In genomic region chr14:54446201-54446693, GRCh38 we compare ENCODE assay signal across 10 cellular contexts. TPM values are rescaled to one million over a fixed set of nuclear protein-coding genes. Genes with fewer than 3 reads are reported as not detected.
DNase-seq lines count a peak whose midpoint lies in the region; TF ChIP-seq lines count a peak whose summit lies in the region.
"Had no signal": no experiment of that assay in that cellular context is flagged by ENCODE, and none has a peak within 500 bp of the region (broad histone marks: within the 10 kb centered on the region; RNA-seq: fewer than 3 reads in every experiment).

No MANE protein-coding gene starts in this region.

- no peaks in the 10 kb centered on the region for H3K9me3 Mint-ChIP-seq in activated CD4-positive, alpha-beta memory T cell treated with anti-CD3 and anti-CD28 coated beads, Interleukin-2, amount 10 ng/mL, durations not matched to agents 7 days and 5 days

- no peaks in the 10 kb centered on the region for H3K36me3 ChIP-seq in PC-9 (ENCODE audit: low read depth)
- no peaks in the 10 kb centered on the region for H3K36me3 ChIP-seq in thyroid gland

- no TSS peak for BruUV-seq in PC-9 (replicated peaks; lab: Mats Ljungman, UMichigan)

- H2AFZ ChIP-seq in PC-9: no peak overlapping the region

- 10 to 15% methylated on average over 5 of the region's 5 CpGs for WGBS in thyroid gland, 2 donors

- H3K4me3 ChIP-seq in PC-9: no peak overlapping the region
- peak overlapping the region; percentile 10 for H3K4me3 ChIP-seq in fibroblast of pulmonary artery (replicated peaks; ENCODE audit: low read depth, low read length)
- H3K4me3 ChIP-seq in thyroid gland (replicated peaks in 1 of 3): no peak overlapping the region
- H3K4me3 ChIP-seq: GM12878 had no signal

- H3K4me1 ChIP-seq in PC-9 (replicated peaks; ENCODE audit: insufficient read depth) (peaks cover 29% of the 10 kb centered on the region), thyroid gland (peaks cover 8 to 21% of the 10 kb centered on the region in 2 donors)

- CTCF ChIA-PET in PC-9 (lab: Charles Lee): no interaction called here
- CTCF ChIA-PET in activated CD4-positive, alpha-beta memory T cell treated with anti-CD3 and anti-CD28 coated beads, Interleukin-2, amount 10 ng/mL, durations not matched to agents 7 days and 5 days (lab: Charles Lee): interaction anchor here (1.1 kb wide), 1 partner anchor 42 kb away, joined by 3 read pairs; no protein-coding TSS in a partner anchor

- no peak overlapping the region for H3K4me3 Mint-ChIP-seq in activated CD4-positive, alpha-beta memory T cell treated with anti-CD3 and anti-CD28 coated beads, Interleukin-2, amount 10 ng/mL, durations not matched to agents 7 days and 5 days

- H3K27ac ChIP-seq in PC-9 (0 out of 2 replicates have a peak overlapping the region, but pooled peaks have one; percentile 76), thyroid gland (peak overlapping the region in 1 of 3 donors; percentile 28)

- no peaks in the 10 kb centered on the region for H3K36me3 Mint-ChIP-seq in activated CD4-positive, alpha-beta memory T cell treated with anti-CD3 and anti-CD28 coated beads, Interleukin-2, amount 10 ng/mL, durations not matched to agents 7 days and 5 days (ENCODE audit: low read depth)

- H3K9me3 ChIP-seq in PC-9 (ENCODE audit: insufficient read depth, low read depth): no peaks in the 10 kb centered on the region
- H3K9me3 ChIP-seq in thyroid gland: no peaks in the 10 kb centered on the region

- H3K27ac Mint-ChIP-seq in activated CD4-positive, alpha-beta memory T cell treated with anti-CD3 and anti-CD28 coated beads, Interleukin-2, amount 10 ng/mL, durations not matched to agents 7 days and 5 days: no peak overlapping the region

- H3K27me3 Mint-ChIP-seq in activated CD4-positive, alpha-beta memory T cell treated with anti-CD3 and anti-CD28 coated beads, Interleukin-2, amount 10 ng/mL, durations not matched to agents 7 days and 5 days: peaks cover 10% of the 10 kb centered on the region

- POLR2A ChIA-PET in PC-9 (lab: Charles Lee; ENCODE audit: unreplicated experiment): no interaction called here
- POLR2A ChIA-PET in activated CD4-positive, alpha-beta memory T cell treated with anti-CD3 and anti-CD28 coated beads, Interleukin-2, amount 10 ng/mL, durations not matched to agents 7 days and 5 days (lab: Charles Lee): no interaction called here

- H3K79me2 ChIP-seq in PC-9 (ENCODE audit: low read depth): no peaks in the 10 kb centered on the region

- TF ChIP-seq CTCF in PC-9 (conservative IDR thresholded peaks at IDR 0.05) (no peak), fibroblast of pulmonary artery (IDR thresholded peaks at IDR 0.05; ENCODE audit: low read length, missing control alignments) (no peak), thyroid gland (IDR thresholded peaks at IDR 0.05) (no peak)

- no peaks in the 10 kb centered on the region for H4K20me1 ChIP-seq in PC-9 (ENCODE audit: insufficient read depth)

- no peaks in the 10 kb centered on the region for H3K9me2 ChIP-seq in PC-9 (ENCODE audit: insufficient read depth)

- DNase-seq in NCI-H187 (lab: John Stamatoyannopoulos, UW): peak; percentile 32 to 42
- no peak for DNase-seq in NCI-H187 treated with DMSO at 0.1 percent for 48 hours (lab: John Stamatoyannopoulos, UW)
- DNase-seq in PC-9: no peak
- DNase-seq in fibroblast of pulmonary artery (ENCODE audit: low read depth): peak; percentile 94
- peak; percentile 90 to 93 for DNase-seq in thyroid gland
- no peak for DNase-seq in activated CD4-positive, alpha-beta memory T cell treated with anti-CD3 and anti-CD28 coated beads, Interleukin-2, amount 10 ng/mL, durations not matched to agents 7 days and 5 days
- no peak for DNase-seq in NCI-H526 treated with DMSO at 0.1 percent for 48 hours (lab: John Stamatoyannopoulos, UW)
- no peak for DNase-seq in activated gamma-delta T cell treated with Interleukin-2 at 50 U/mL for 16 hours
- DNase-seq: stimulated activated CD4-positive, alpha-beta T cell treated with anti-CD3 and anti-CD28 coated beads, Interleukin-4, amount 100 ng/mL, for 1 hour had no signal

- no peak for TF ChIP-seq POLR2A in thyroid gland (IDR thresholded peaks at IDR 0.05)

- peaks cover 13% of the 10 kb centered on the region for H3K4me1 Mint-ChIP-seq in activated CD4-positive, alpha-beta memory T cell treated with anti-CD3 and anti-CD28 coated beads, Interleukin-2, amount 10 ng/mL, durations not matched to agents 7 days and 5 days

- intact Hi-C loops in PC-9 (cut with micrococcal nuclease; ENCODE audit: unreplicated experiment) (loop anchor here (10.0 kb wide), 1 partner anchor 329 kb away; no protein-coding TSS in a partner anchor), thyroid gland (cut with DNase I) (no loop called here)

- peak overlapping the region; percentile 63; the same call in 1 of the 2 replicates for H3K4me2 ChIP-seq in PC-9

- H3F3A ChIP-seq in PC-9 (ENCODE audit: insufficient read depth, low read depth): peaks cover 16% of the 10 kb centered on the region; the same call in 1 of the 2 replicates

- no peaks in the 10 kb centered on the region for H3K27me3 ChIP-seq in PC-9 (ENCODE audit: insufficient read depth, low read depth)
- H3K27me3 ChIP-seq in thyroid gland: no peaks in the 10 kb centered on the region

RNA-seq across cellular contexts. Expression of gene CNIH1, which starts 5.1 kb away (rescaled TPM):
- total RNA-seq in PC-9 (2021): 70.6 and 114 TPM in 2 replicates
- 100 to 1,000 TPM in 3 of 4 donors, 10 to 100 TPM in 1; 52.0 to 167 (median 108) TPM for total RNA-seq in thyroid gland
- total RNA-seq in activated CD4-positive, alpha-beta memory T cell treated with anti-CD3 and anti-CD28 coated beads, Interleukin-2, amount 10 ng/mL, durations not matched to agents 7 days and 5 days: 10 to 100 TPM; 66.2 to 69.2 TPM

RNA-seq across cellular contexts. Expression of gene GMFB, which starts 42.5 kb away (rescaled TPM):
- total RNA-seq in PC-9 (2021) (32.2 and 35.5 TPM in 2 replicates), thyroid gland (10 to 100 TPM; 43.9 to 73.1 (median 57.4) TPM)
- 10 to 100 TPM; 35.1 to 37.1 TPM for total RNA-seq in activated CD4-positive, alpha-beta memory T cell treated with anti-CD3 and anti-CD28 coated beads, Interleukin-2, amount 10 ng/mL, durations not matched to agents 7 days and 5 days

RNA-seq across cellular contexts. Expression of gene CDKN3, which starts 49.4 kb away (rescaled TPM):
- total RNA-seq in PC-9 (2021) (61.1 and 105 TPM in 2 replicates), thyroid gland (1 to 10 TPM in 3 of 4 donors, under 1 TPM in 1; 0.78 to 8.2 (median 4.9) TPM)
- 10 to 100 TPM; 76.3 to 79.6 TPM for total RNA-seq in activated CD4-positive, alpha-beta memory T cell treated with anti-CD3 and anti-CD28 coated beads, Interleukin-2, amount 10 ng/mL, durations not matched to agents 7 days and 5 days

Comparison
In these comparisons a context has a peak if more than half of its experiments do, and no peak if none do; other contexts are left out.
1. DNase-seq: peak in NCI-H187 (2 of 2), fibroblast of pulmonary artery (single experiment) and thyroid gland (2 of 2); none in NCI-H187 treated with DMSO at 0.1 percent for 48 hours (single experiment), PC-9 (0 of 2), activated CD4-positive, alpha-beta memory T cell treated with anti-CD3 and anti-CD28 coated beads, Interleukin-2, amount 10 ng/mL, durations not matched to agents 7 days and 5 days (single experiment), NCI-H526 treated with DMSO at 0.1 percent for 48 hours (single experiment) and activated gamma-delta T cell treated with Interleukin-2 at 50 U/mL for 16 hours (single experiment).